In the genomic region with DNA sequence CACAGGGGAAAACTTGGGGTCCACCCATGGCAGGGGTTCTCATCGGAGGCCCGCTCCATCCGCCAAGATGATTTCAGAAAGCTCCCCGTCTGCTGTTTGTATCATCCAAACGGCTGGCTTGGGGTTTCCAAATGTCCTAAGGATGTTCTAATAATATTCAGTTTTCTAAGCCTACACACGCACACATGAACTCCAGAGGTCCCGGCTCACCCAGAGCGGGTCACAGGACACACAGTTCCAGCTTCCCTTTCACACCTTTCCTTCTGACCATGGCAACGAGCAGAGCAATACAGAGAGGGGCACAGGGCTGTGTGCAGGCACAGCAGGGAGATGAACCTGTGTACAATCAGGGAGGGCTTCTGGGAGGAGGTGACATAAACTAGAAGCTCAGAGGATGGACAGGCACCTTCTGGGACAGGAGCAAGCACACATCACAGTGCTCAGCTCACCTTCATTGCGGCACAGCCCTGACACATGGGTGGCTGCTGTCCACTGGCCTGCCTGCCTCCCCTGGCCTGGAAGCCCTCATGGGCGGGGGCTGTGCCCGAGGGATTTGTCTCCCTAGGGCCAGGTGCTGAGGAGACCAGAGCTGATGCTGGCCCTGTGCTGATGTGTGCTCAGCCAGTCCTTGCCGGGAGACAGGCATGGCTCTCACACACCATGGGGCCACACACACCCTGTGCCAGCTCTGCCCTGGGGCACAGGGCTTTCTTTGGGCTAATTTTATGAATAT, we compare ENCODE assay signal across 26 cellular contexts. TPM values are rescaled to one million over a fixed set of nuclear protein-coding genes. Genes with fewer than 3 reads are reported as not detected.
DNase-seq lines count a peak whose midpoint lies in the region; ATAC-seq, FAIRE-seq and TF ChIP-seq lines count a peak whose summit lies in the region.
"Had no signal": no experiment of that assay in that cellular context is flagged by ENCODE, and none has a peak within 500 bp of the region (broad histone marks: within the 10 kb centered on the region; RNA-seq: fewer than 3 reads in every experiment).

No MANE protein-coding gene starts in this region.

- TF ChIP-seq CTCF in kidney (IDR thresholded peaks at IDR 0.05; ENCODE audit: borderline replicate concordance, extremely low read depth, insufficient read depth) (no peak), progenitor cell of endocrine pancreas (IDR thresholded peaks at IDR 0.05; ENCODE audit: unreplicated experiment) (no peak)

- no peak for ATAC-seq in central memory CD8-positive, alpha-beta T cell (replicated peaks; ENCODE audit: extremely low read depth, poor library complexity, severe bottlenecking)
- no peak for ATAC-seq in activated T-cell treated with anti-CD3 and anti-CD28 coated beads, Interleukin-2, amount 50 U/mL, for 4 hours

- peak overlapping the region; percentile 13 to 86 (median 54); a peak in 18 of 22 replicates for H3K4me2 ChIP-seq in BLaER1 treated with 17β-estradiol and CSF1 and Interleukin-3, amounts not matched to agents 10 nM and 100 nM
- H3K4me2 ChIP-seq in Karpas-422 (ENCODE audit: low read depth, low read length, poor library complexity, severe bottlenecking): no peak overlapping the region

- H3K4me3 ChIP-seq in BLaER1 treated with 17β-estradiol and CSF1 and Interleukin-3, amounts not matched to agents 10 nM and 100 nM: no peak overlapping the region
- H3K4me3 ChIP-seq in kidney (ENCODE audit: low read length in 2 of 2): no peak overlapping the region
- no peak overlapping the region for H3K4me3 ChIP-seq in Karpas-422 (ENCODE audit: low read length)
- H3K4me3 ChIP-seq: cardiac muscle cell, SJCRH30 had no signal

- H3K9ac ChIP-seq in BLaER1 treated with 17β-estradiol and CSF1 and Interleukin-3, amounts not matched to agents 10 nM and 100 nM: peak overlapping the region in 2 of 11 experiments; percentile 7 to 11; a peak in 1 of 22 replicates
- no peak overlapping the region for H3K9ac ChIP-seq in kidney (ENCODE audit: low read length in 2 of 2)
- H3K9ac ChIP-seq in Karpas-422 (ENCODE audit: low read length): no peak overlapping the region

- no peaks in the 10 kb centered on the region for H3K79me2 ChIP-seq in Karpas-422 (ENCODE audit: low read length)

- H3K27me3 ChIP-seq in BLaER1 treated with 17β-estradiol and CSF1 and Interleukin-3, amounts not matched to agents 10 nM and 100 nM: peaks cover 0 to 31% (median 16%) of the 10 kb centered on the region in 11 experiments; a peak in 14 of 22 replicates
- no peaks in the 10 kb centered on the region for H3K27me3 ChIP-seq in Karpas-422 (ENCODE audit: low read length)
- H3K27me3 ChIP-seq: cardiac muscle cell had no signal

- H2AFZ ChIP-seq in Karpas-422 (ENCODE audit: low read length): no peak overlapping the region

- no peaks in the 10 kb centered on the region for H3K27me3 Mint-ChIP-seq in central memory CD8-positive, alpha-beta T cell
- H3K27me3 Mint-ChIP-seq in progenitor cell of endocrine pancreas: no peaks in the 10 kb centered on the region
- H3K27me3 Mint-ChIP-seq in activated T-cell treated with anti-CD3 and anti-CD28 coated beads, Interleukin-2, amount 50 U/mL, for 4 hours (ENCODE audit: low read depth): no peaks in the 10 kb centered on the region
- H3K27me3 Mint-ChIP-seq: activated CD4-positive, alpha-beta memory T cell treated with anti-CD3 and anti-CD28 coated beads for 36 hours had no signal

- intact Hi-C loops in kidney (cut with DNase I): no loop called here

- no peak for DNase-seq in central memory CD8-positive, alpha-beta T cell (ENCODE audit: low spot score in 2 of 2)
- DNase-seq in kidney (peak; percentile 41), progenitor cell of endocrine pancreas (ENCODE audit: low spot score, unreplicated experiment) (no peak), amygdala (lab: John Stamatoyannopoulos, UW) (no peak), Karpas-422 (no peak), COR-L47 (lab: John Stamatoyannopoulos, UW) (no peak)
- no peak for DNase-seq in activated T-cell treated with anti-CD3 and anti-CD28 coated beads, Interleukin-2, amount 50 U/mL, for 4 hours
- DNase-seq: ACHN; activated CD4-positive, alpha-beta memory T cell treated with anti-CD3 and anti-CD28 coated beads for 36 hours; activated T-cell treated with anti-CD3 and anti-CD28 coated beads for 4 hours; CD4-positive, CD25-positive, alpha-beta regulatory T cell; foreskin fibroblast; GDM1; KG1; midbrain; MV-4-11; NCI-H1694; NCI-H748 treated with DMSO at 0.1 percent for 48 hours; SJCRH30; stimulated activated CD4-positive, alpha-beta T cell treated with anti-CD3 and anti-CD28 coated beads, Interleukin-15, amount 100 ng/mL, for 24 hours; T-helper 2 cell had no signal

- peak overlapping the region; percentile 35 for H3K27ac Mint-ChIP-seq in central memory CD8-positive, alpha-beta T cell (ENCODE audit: low read depth)
- H3K27ac Mint-ChIP-seq in progenitor cell of endocrine pancreas: peak overlapping the region; percentile 31
- H3K27ac Mint-ChIP-seq: activated CD4-positive, alpha-beta memory T cell treated with anti-CD3 and anti-CD28 coated beads for 36 hours; CD4-positive, CD25-positive, alpha-beta regulatory T cell had no signal

- no peak overlapping the region for H3K27ac ChIP-seq in BLaER1 treated with 17β-estradiol and CSF1 and Interleukin-3, amounts not matched to agents 10 nM and 100 nM
- H3K27ac ChIP-seq in kidney (ENCODE audit: low read depth in 2 of 2, low read length in 2 of 2): peak overlapping the region in 1 of 2 donors; percentile 57
- no peak overlapping the region for H3K27ac ChIP-seq in Karpas-422 (ENCODE audit: low read length)
- H3K27ac ChIP-seq: cardiac muscle cell, epithelial cell of prostate, SJCRH30 had no signal

- peaks cover 13 to 94% (median 85%) of the 10 kb centered on the region in 10 experiments for H3K4me1 ChIP-seq in BLaER1 treated with 17β-estradiol and CSF1 and Interleukin-3, amounts not matched to agents 10 nM and 100 nM
- peaks cover 0 to 5% of the 10 kb centered on the region in 2 donors for H3K4me1 ChIP-seq in kidney (ENCODE audit: control insufficient read depth in 1 of 2, insufficient read depth in 1 of 2, low read depth in 1 of 2, low read length in 2 of 2)
- H3K4me1 ChIP-seq in Karpas-422 (ENCODE audit: low read length): no peaks in the 10 kb centered on the region
- H3K4me1 ChIP-seq: SJCRH30 had no signal

- peaks cover 2% of the 10 kb centered on the region for H3K36me3 Mint-ChIP-seq in central memory CD8-positive, alpha-beta T cell (ENCODE audit: insufficient read depth)
- H3K36me3 Mint-ChIP-seq in progenitor cell of endocrine pancreas (ENCODE audit: insufficient read depth): no peaks in the 10 kb centered on the region
- H3K36me3 Mint-ChIP-seq in activated T-cell treated with anti-CD3 and anti-CD28 coated beads, Interleukin-2, amount 50 U/mL, for 4 hours (ENCODE audit: insufficient read depth): no peaks in the 10 kb centered on the region
- H3K36me3 Mint-ChIP-seq: activated CD4-positive, alpha-beta memory T cell treated with anti-CD3 and anti-CD28 coated beads for 36 hours; CD4-positive, CD25-positive, alpha-beta regulatory T cell had no signal

- peaks cover 0 to 5% (median 0%) of the 10 kb centered on the region in 11 experiments; a peak in 1 of 22 replicates for H3K9me3 ChIP-seq in BLaER1 treated with 17β-estradiol and CSF1 and Interleukin-3, amounts not matched to agents 10 nM and 100 nM (replicated peaks in 1 of 11)
- H3K9me3 ChIP-seq in kidney (ENCODE audit: control insufficient read depth in 1 of 2, low read length in 2 of 2) (no peaks in the 10 kb centered on the region), Karpas-422 (ENCODE audit: low read length) (no peaks in the 10 kb centered on the region)
- H3K9me3 ChIP-seq: SJCRH30 had no signal

- H3K9me3 Mint-ChIP-seq in central memory CD8-positive, alpha-beta T cell: no peaks in the 10 kb centered on the region
- peaks cover 4% of the 10 kb centered on the region for H3K9me3 Mint-ChIP-seq in progenitor cell of endocrine pancreas (ENCODE audit: low read depth)
- H3K9me3 Mint-ChIP-seq in activated T-cell treated with anti-CD3 and anti-CD28 coated beads, Interleukin-2, amount 50 U/mL, for 4 hours: no peaks in the 10 kb centered on the region
- H3K9me3 Mint-ChIP-seq: activated CD4-positive, alpha-beta memory T cell treated with anti-CD3 and anti-CD28 coated beads for 36 hours had no signal

- H3K4me3 Mint-ChIP-seq in central memory CD8-positive, alpha-beta T cell: no peak overlapping the region
- no peak overlapping the region for H3K4me3 Mint-ChIP-seq in progenitor cell of endocrine pancreas (ENCODE audit: low read depth)
- no peak overlapping the region for H3K4me3 Mint-ChIP-seq in activated T-cell treated with anti-CD3 and anti-CD28 coated beads, Interleukin-2, amount 50 U/mL, for 4 hours
- H3K4me3 Mint-ChIP-seq: activated CD4-positive, alpha-beta memory T cell treated with anti-CD3 and anti-CD28 coated beads for 36 hours; CD4-positive, CD25-positive, alpha-beta regulatory T cell; neural crest cell had no signal

- FAIRE-seq in kidney (lab: Jason Lieb, UNC): no peak
- FAIRE-seq: GM19239 had no signal

- H4K20me1 ChIP-seq in BLaER1 treated with 17β-estradiol and CSF1 and Interleukin-3, amounts not matched to agents 10 nM and 100 nM: peaks cover 0 to 23% (median 0%) of the 10 kb centered on the region in 11 experiments; a peak in 3 of 22 replicates
- no peaks in the 10 kb centered on the region for H4K20me1 ChIP-seq in Karpas-422 (ENCODE audit: insufficient read depth, low read depth, low read length)

- H3K9me2 ChIP-seq in Karpas-422 (replicated peaks; ENCODE audit: insufficient read depth, low read length): no peaks in the 10 kb centered on the region

- peaks cover 29% of the 10 kb centered on the region for H3K4me1 Mint-ChIP-seq in central memory CD8-positive, alpha-beta T cell
- H3K4me1 Mint-ChIP-seq in progenitor cell of endocrine pancreas (ENCODE audit: low read depth): peaks cover 10% of the 10 kb centered on the region
- peaks cover 7% of the 10 kb centered on the region for H3K4me1 Mint-ChIP-seq in activated T-cell treated with anti-CD3 and anti-CD28 coated beads, Interleukin-2, amount 50 U/mL, for 4 hours (ENCODE audit: low read depth)

- H3K36me3 ChIP-seq in BLaER1 treated with 17β-estradiol and CSF1 and Interleukin-3, amounts not matched to agents 10 nM and 100 nM: no peaks in the 10 kb centered on the region
- H3K36me3 ChIP-seq in kidney (ENCODE audit: control insufficient read depth in 1 of 2, insufficient read depth in 2 of 2, low read length in 2 of 2) (no peaks in the 10 kb centered on the region), Karpas-422 (ENCODE audit: insufficient read depth, low read length) (no peaks in the 10 kb centered on the region)
- H3K36me3 ChIP-seq: cardiac muscle cell, SJCRH30 had no signal

RNA-seq across cellular contexts. Expression of a gene that starts 44.8 kb away (rescaled TPM):
- total RNA-seq in kidney (23.3 TPM), progenitor cell of endocrine pancreas (5.7 and 7.5 TPM in 2 replicates)
- polyA plus RNA-seq in kidney (ENCODE audit: insufficient read depth, low read depth, low replicate concordance): 9.5 TPM
- total RNA-seq in activated T-cell treated with anti-CD3 and anti-CD28 coated beads, Interleukin-2, amount 50 U/mL, for 4 hours: under 1 TPM; 0.26 to 0.54 (median 0.30) TPM
- not detected in 2 replicates for total RNA-seq in Karpas-422 (2014; rRNA removed; shearing (Covaris generic); ENCODE audit: low replicate concordance)
